In the genomic region with DNA sequence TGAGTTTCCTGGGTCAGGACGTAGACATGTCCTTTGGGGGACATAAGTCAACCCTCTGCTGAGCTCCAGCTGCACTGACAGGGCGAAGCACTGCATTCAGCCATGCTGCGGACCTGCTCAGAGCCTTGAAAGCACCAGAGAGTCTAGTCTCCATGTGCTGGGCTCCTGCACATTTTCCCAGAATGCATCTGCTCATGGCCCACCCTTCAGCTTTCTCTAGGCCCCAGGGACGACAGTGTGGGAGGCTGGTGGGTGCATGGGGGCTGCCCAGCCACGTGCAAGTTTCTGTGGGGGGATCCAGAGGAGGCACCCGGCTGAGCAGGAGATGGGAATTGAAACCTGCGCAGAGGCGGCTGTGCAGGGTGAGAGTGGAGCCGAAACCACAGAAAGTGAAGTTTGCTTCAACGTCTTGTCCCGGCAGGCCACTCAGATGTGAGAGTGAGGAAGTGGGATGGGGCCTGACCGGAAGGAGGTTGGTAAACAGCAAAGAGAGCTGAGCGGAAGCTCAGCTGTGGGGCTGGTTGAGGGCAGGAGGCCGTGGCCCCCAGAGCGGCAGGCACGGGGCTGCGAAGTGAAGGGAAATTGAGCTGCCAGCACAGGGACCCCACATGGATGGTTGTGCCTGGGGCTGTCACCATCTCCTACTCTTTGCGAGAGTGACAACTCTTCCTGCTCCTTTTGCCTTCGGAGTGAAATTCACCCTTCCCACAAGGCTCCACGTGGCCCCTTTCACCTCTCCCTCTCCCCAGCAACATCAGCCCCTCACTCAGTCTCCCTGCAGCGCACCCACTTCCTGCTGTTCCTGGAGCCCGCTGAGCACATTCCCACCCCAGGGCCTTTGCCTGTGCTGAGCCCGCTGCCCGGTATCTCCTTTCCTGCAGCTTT, we compare ENCODE assay signal across 9 cellular contexts. TPM values are rescaled to one million over a fixed set of nuclear protein-coding genes. Genes with fewer than 3 reads are reported as not detected.
DNase-seq lines count a peak whose midpoint lies in the region; ATAC-seq, FAIRE-seq and TF ChIP-seq lines count a peak whose summit lies in the region.
"Had no signal": no experiment of that assay in that cellular context is flagged by ENCODE, and none has a peak within 500 bp of the region (broad histone marks: within the 10 kb centered on the region; RNA-seq: fewer than 3 reads in every experiment).

No MANE protein-coding gene starts in this region.

- no peaks in the 10 kb centered on the region for H3K79me2 ChIP-seq in K562 (ENCODE audit: control insufficient read depth, insufficient read depth, low read length)

- intact Hi-C loops in K562 (cut with micrococcal nuclease): no loop called here

- 63% methylated on average over 24 of the region's 24 CpGs for WGBS in K562 (ENCODE audit: insufficient coverage, low coverage, missing lambda C conversion rate)

- POLR2A ChIA-PET in K562 (lab: Yijun Ruan, JAX): interaction anchor here (0.5 to 4.0 kb wide), 3 partner anchors 10 to 19 kb away, joined by 3 to 25 read pairs (median 3); partner anchors contain the start of gene PGLS

- no peak for TF ChIP-seq RAD21 in K562 (CRISPR knock-in tag; conservative IDR thresholded peaks at IDR 0.05 in 1 of 2, IDR thresholded peaks at IDR 0.05 in 1 of 2)

- no TSS peak for BruUV-seq in K562 (replicated peaks; lab: Mats Ljungman, UMichigan)

- no peak for TF ChIP-seq CTCF in K562 (IDR thresholded peaks at IDR 0.05 in 2 of 3, conservative IDR thresholded peaks at IDR 0.05 in 1 of 3; ENCODE audit: insufficient read depth in 2 of 3, low read depth in 1 of 3, low read length in 3 of 3)

- TF ChIP-seq EP300 in K562 (IDR thresholded peaks at IDR 0.05; ENCODE audit: low read length): no peak

- H3K9me1 ChIP-seq in K562 (ENCODE audit: control insufficient read depth, insufficient read depth, low read length): no peaks in the 10 kb centered on the region

- no peak overlapping the region for H3K4me3 ChIP-seq in K562
- H3K4me3 ChIP-seq in skeletal muscle tissue (ENCODE audit: low read length in 3 of 3): no peak overlapping the region

- H3K27ac ChIP-seq in K562 (ENCODE audit: extremely low read depth, low read depth, low read length) (no peak overlapping the region; the same call in 2 of the 3 replicates), skeletal muscle tissue (ENCODE audit: low read depth, low read length) (peak overlapping the region; percentile 47)

- no peaks in the 10 kb centered on the region for H4K20me1 ChIP-seq in K562 (replicated peaks; ENCODE audit: control insufficient read depth, insufficient read depth, low read length)

- TF ChIP-seq POLR2A in Raji (IDR thresholded peaks at IDR 0.05; ENCODE audit: insufficient read depth, low read depth, low read length) (peak; percentile 84), K562 (conservative IDR thresholded peaks at IDR 0.05) (no peak)

- H3K36me3 ChIP-seq in K562 (ENCODE audit: control insufficient read depth, insufficient read depth, low read length): peaks cover 3% of the 10 kb centered on the region; the same call in 1 of the 3 replicates
- peaks cover 0 to 6% (median 3%) of the 10 kb centered on the region in 3 donors for H3K36me3 ChIP-seq in skeletal muscle tissue (ENCODE audit: control insufficient read depth in 3 of 3, insufficient read depth in 3 of 3, low read length in 3 of 3)

- FAIRE-seq in K562 (lab: Jason Lieb, UNC) (no peak), urothelium cell line (lab: Jason Lieb, UNC) (no peak)
- FAIRE-seq: TTC549 had no signal

- 0 out of 2 replicates have a peak overlapping the region, but pooled peaks have one; percentile 16 for H3K4me2 ChIP-seq in K562 (ENCODE audit: insufficient read depth, low read length)

- H3K9ac ChIP-seq in K562 (ENCODE audit: insufficient read depth in 1 of 2, low read depth in 2 of 2, low read length in 2 of 2) (0 out of 4 replicates have a peak overlapping the region, but pooled peaks of 1 of the 2 experiments have one; percentile 7), skeletal muscle tissue (ENCODE audit: low read depth in 1 of 3, low read length in 3 of 3) (no peak overlapping the region)

- CTCF ChIA-PET in K562 (lab: Yijun Ruan, JAX; ENCODE audit: low intra/inter-chr PET ratio): no interaction called here

- H3K9me3 ChIP-seq in K562 (replicated peaks; ENCODE audit: control insufficient read depth, insufficient read depth, low read depth, low read length) (no peaks in the 10 kb centered on the region), skeletal muscle tissue (ENCODE audit: control insufficient read depth in 3 of 3, low read length in 3 of 3) (no peaks in the 10 kb centered on the region)

- in situ Hi-C loops in K562 (cut with MboI): no loop called here

- peak overlapping the region; percentile 69 for H2AFZ ChIP-seq in K562 (ENCODE audit: low read depth, low read length)

- H3K27me3 ChIP-seq in K562 (ENCODE audit: control insufficient read depth in 2 of 2, insufficient read depth in 2 of 2, low read length in 2 of 2) (0 out of 5 replicates have a peak, but pooled peaks cover 0 to under 1% of the 10 kb centered on the region in 2 experiments), skeletal muscle tissue (ENCODE audit: control insufficient read depth in 3 of 3, insufficient read depth in 3 of 3, low read length in 3 of 3) (peaks cover 7 to 10% (median 9%) of the 10 kb centered on the region in 3 donors)

- ATAC-seq in GM19025 (IDR thresholded peaks at IDR 0.05; ENCODE audit: low read depth, unreplicated experiment) (peak; percentile 78), HG02970 (IDR thresholded peaks at IDR 0.05; ENCODE audit: low FRiP score, unreplicated experiment) (peak; percentile 65), K562 (peak; percentile 41), HG03571 (IDR thresholded peaks at IDR 0.05; ENCODE audit: unreplicated experiment) (no peak)

- peaks cover 7 to 38% of the 10 kb centered on the region in 2 experiments; a peak in 2 of 5 replicates for H3K4me1 ChIP-seq in K562 (replicated peaks in 1 of 2; ENCODE audit: control insufficient read depth in 2 of 2, insufficient read depth in 2 of 2, low read length in 2 of 2)
- peaks cover 0 to 9% (median 5%) of the 10 kb centered on the region in 3 donors for H3K4me1 ChIP-seq in skeletal muscle tissue (ENCODE audit: control insufficient read depth in 3 of 3, insufficient read depth in 3 of 3, low read length in 3 of 3)

- DNase-seq in K562 (ENCODE audit: extremely low read depth in 1 of 4, low spot score in 3 of 4) (no peak), NCI-H2171 (lab: John Stamatoyannopoulos, UW) (no peak), urothelium cell line (ENCODE audit: low spot score) (no peak)

RNA-seq across cellular contexts. Expression of gene PGLS, which starts 11.8 kb away (rescaled TPM):
- total RNA-seq in K562 (2011; cell fraction: chromatin; rRNA removed; ENCODE audit: low replicate concordance): 25.8 and 59.8 TPM in 2 replicates
- total RNA-seq in K562 (2011; cell fraction: nucleolus; rRNA removed): 50.9 and 57.9 TPM in 2 replicates
- total RNA-seq in K562 (2011; cell fraction: nucleoplasm; rRNA removed): 34.4 and 35.8 TPM in 2 replicates
- total RNA-seq in K562 (2014; rRNA removed) (38.1 and 42.4 TPM in 2 replicates), K562 (2014; rRNA removed; fragmentation: Illumina TruSeq; extraction: Trizol) (5.7 and 10.9 TPM in 2 replicates), K562 (2015; rRNA removed; fragmentation: Illumina TruSeq; extraction: Trizol) (27.7 and 31.0 TPM in 2 replicates), K562 (2021) (61.1 and 65.5 TPM in 2 replicates), skeletal muscle tissue (39.1 TPM)
- polyA plus RNA-seq in K562 (2011; rRNA removed) (21.2 and 39.4 TPM in 2 replicates), K562 (2014; fragmentation: Illumina TruSeq; extraction: Trizol) (23.7 and 27.1 TPM in 2 replicates), K562 (2014; fragmentation: Nextera tagmentation; extraction: Ambion mirVana) (1 to 10 TPM in 1 of 2 experiments, under 1 TPM in 1; 0.79 to 1.1 TPM), K562 (2014; rRNA removed) (51.7 and 52.6 TPM in 2 replicates)
- polyA plus RNA-seq in K562 (2011; cell fraction: cytosol; rRNA removed): 57.8 and 119 TPM in 2 replicates
- polyA plus RNA-seq in K562 (2011; cell fraction: nucleus; rRNA removed): 39.0 and 56.0 TPM in 2 replicates
- 40.4 and 112 TPM in 2 replicates for polyA plus RNA-seq in K562 (2012)
- polyA minus RNA-seq in K562 (2011; rRNA and poly(A)+ RNA removed): 13.2 and 17.5 TPM in 2 replicates
- 28.4 and 35.0 TPM in 2 replicates for polyA minus RNA-seq in K562 (2011; cell fraction: cytosol; rRNA and poly(A)+ RNA removed)
- 23.0 and 27.4 TPM in 2 replicates for polyA minus RNA-seq in K562 (2011; cell fraction: nucleus; rRNA and poly(A)+ RNA removed)

RNA-seq across cellular contexts. Expression of gene COLGALT1, which starts 32.2 kb away (rescaled TPM):
- total RNA-seq in K562 (2011; cell fraction: chromatin; rRNA removed; ENCODE audit: low replicate concordance): 106 and 273 TPM in 2 replicates
- total RNA-seq in K562 (2011; cell fraction: nucleolus; rRNA removed): 296 and 314 TPM in 2 replicates
- total RNA-seq in K562 (2011; cell fraction: nucleoplasm; rRNA removed): 215 and 219 TPM in 2 replicates
- total RNA-seq in K562 (2014; rRNA removed) (82.6 and 90.5 TPM in 2 replicates), K562 (2014; rRNA removed; fragmentation: Illumina TruSeq; extraction: Trizol) (35.5 and 50.0 TPM in 2 replicates), K562 (2015; rRNA removed; fragmentation: Illumina TruSeq; extraction: Trizol) (64.3 and 64.8 TPM in 2 replicates), K562 (2021) (119 TPM in 2 replicates), skeletal muscle tissue (38.1 TPM)
- polyA plus RNA-seq in K562 (2011; rRNA removed) (114 and 144 TPM in 2 replicates), K562 (2014; fragmentation: Illumina TruSeq; extraction: Trizol) (84.8 and 97.0 TPM in 2 replicates), K562 (2014; fragmentation: Nextera tagmentation; extraction: Ambion mirVana) (10 to 100 TPM in 1 of 2 experiments, 1 to 10 TPM in 1; 4.9 to 18.1 TPM), K562 (2014; rRNA removed) (86.0 and 87.5 TPM in 2 replicates)
- polyA plus RNA-seq in K562 (2011; cell fraction: cytosol; rRNA removed): 128 and 182 TPM in 2 replicates
- 207 and 344 TPM in 2 replicates for polyA plus RNA-seq in K562 (2011; cell fraction: nucleus; rRNA removed)
- polyA plus RNA-seq in K562 (2012): 78.2 and 109 TPM in 2 replicates
- 78.1 and 108 TPM in 2 replicates for polyA minus RNA-seq in K562 (2011; rRNA and poly(A)+ RNA removed)
- 89.7 and 127 TPM in 2 replicates for polyA minus RNA-seq in K562 (2011; cell fraction: cytosol; rRNA and poly(A)+ RNA removed)
- polyA minus RNA-seq in K562 (2011; cell fraction: nucleus; rRNA and poly(A)+ RNA removed): 32.6 and 43.8 TPM in 2 replicates

RNA-seq across cellular contexts. Expression of gene SLC27A1, which starts 52.9 kb away (rescaled TPM):
- total RNA-seq in K562 (2011; cell fraction: chromatin; rRNA removed; ENCODE audit: low replicate concordance): 4.5 and 13.1 TPM in 2 replicates
- 8.3 and 9.1 TPM in 2 replicates for total RNA-seq in K562 (2011; cell fraction: nucleolus; rRNA removed)
- total RNA-seq in K562 (2011; cell fraction: nucleoplasm; rRNA removed): 5.7 and 7.9 TPM in 2 replicates
- total RNA-seq in K562 (2014; rRNA removed) (1.9 and 2.8 TPM in 2 replicates), K562 (2014; rRNA removed; fragmentation: Illumina TruSeq; extraction: Trizol) (0.38 and 0.44 TPM in 2 replicates), K562 (2015; rRNA removed; fragmentation: Illumina TruSeq; extraction: Trizol) (0.79 and 1.0 TPM in 2 replicates), K562 (2021) (1.6 and 2.0 TPM in 2 replicates), skeletal muscle tissue (12.0 TPM)
- polyA plus RNA-seq in K562 (2011; rRNA removed) (1.4 and 1.7 TPM in 2 replicates), K562 (2014; fragmentation: Illumina TruSeq; extraction: Trizol) (1.1 and 1.3 TPM in 2 replicates), K562 (2014; fragmentation: Nextera tagmentation; extraction: Ambion mirVana) (under 1 TPM; 0.06 to 0.10 TPM), K562 (2014; rRNA removed) (2.0 and 3.0 TPM in 2 replicates)
- polyA plus RNA-seq in K562 (2011; cell fraction: cytosol; rRNA removed): 1.8 and 3.5 TPM in 2 replicates
- 7.2 and 8.8 TPM in 2 replicates for polyA plus RNA-seq in K562 (2011; cell fraction: nucleus; rRNA removed)
- polyA plus RNA-seq in K562 (2012): 1.8 and 4.7 TPM in 2 replicates
- 0.81 and 0.84 TPM in 2 replicates for polyA minus RNA-seq in K562 (2011; rRNA and poly(A)+ RNA removed)
- 2.1 and 3.7 TPM in 2 replicates for polyA minus RNA-seq in K562 (2011; cell fraction: cytosol; rRNA and poly(A)+ RNA removed)
- 1.8 and 1.9 TPM in 2 replicates for polyA minus RNA-seq in K562 (2011; cell fraction: nucleus; rRNA and poly(A)+ RNA removed)
